10 cellular contexts compared by ENCODE assay signal in genomic region chr12:102480401-102480800, GRCh38. TPM values are rescaled to one million over a fixed set of nuclear protein-coding genes. Genes with fewer than 3 reads are reported as not detected.
A peak's percentile ranks its signal among the peaks of the same experiment; 100 is the strongest.
DNase-seq lines count a peak whose midpoint lies in the region; ATAC-seq and TF ChIP-seq lines count a peak whose summit lies in the region.
"Had no signal": no experiment of that assay in that cellular context is flagged by ENCODE, and none has a peak within 500 bp of the region (broad histone marks: within the 10 kb centered on the region; RNA-seq: fewer than 3 reads in every experiment).

TSS of gene IGF1 (minus strand) at chr12:102480563. CDS start at chr12:102480381, 182 bp downstream.

- peaks cover 5% of the 10 kb centered on the region for H3K36me3 Mint-ChIP-seq in activated CD8-positive, alpha-beta T cell treated with anti-CD3 and anti-CD28 coated beads, Interleukin-2, amount 10 ng/mL, durations not matched to agents 7 days and 5 days (ENCODE audit: low read depth)

- CTCF ChIA-PET in activated CD8-positive, alpha-beta T cell treated with anti-CD3 and anti-CD28 coated beads, Interleukin-2, amount 10 ng/mL, durations not matched to agents 7 days and 5 days (lab: Charles Lee), result interaction anchor here (3.2 kb wide), 1 partner anchor 59 kb away, joined by 9 read pairs; no protein-coding TSS in a partner anchor

- DNase-seq in AG08395 (ENCODE audit: low spot score) (peak; percentile 41), MV-4-11 (lab: John Stamatoyannopoulos, UW) (peak; percentile 84), dorsolateral prefrontal cortex (no peak), mucosa of gallbladder (ENCODE audit: low spot score) (no peak), SHP77 (lab: John Stamatoyannopoulos, UW) (no peak)
- DNase-seq in activated CD8-positive, alpha-beta T cell treated with anti-CD3 and anti-CD28 coated beads, Interleukin-2, amount 10 ng/mL, durations not matched to agents 7 days and 5 days, result no peak
- DNase-seq in activated effector memory CD4-positive, alpha-beta T cell treated with Interleukin-2 at 50 U/mL for 16 hours, result no peak
- DNase-seq: activated CD4-positive, alpha-beta T cell treated with anti-CD3 and anti-CD28 coated beads for 1 hour; stimulated activated naive CD8-positive, alpha-beta T cell treated with anti-CD3 and anti-CD28 coated beads, Interleukin-15, amount 100 ng/mL, for 72 hours had no signal

- no peak within 1 kb of the TSS for H3K27ac Mint-ChIP-seq in activated CD8-positive, alpha-beta T cell treated with anti-CD3 and anti-CD28 coated beads, Interleukin-2, amount 10 ng/mL, durations not matched to agents 7 days and 5 days
- H3K27ac Mint-ChIP-seq: stimulated activated naive CD8-positive, alpha-beta T cell treated with anti-CD3 and anti-CD28 coated beads, Interleukin-15, amount 100 ng/mL, for 72 hours had no signal

- POLR2A ChIA-PET in activated CD8-positive, alpha-beta T cell treated with anti-CD3 and anti-CD28 coated beads, Interleukin-2, amount 10 ng/mL, durations not matched to agents 7 days and 5 days (lab: Charles Lee), result interaction anchor here (0.7 kb wide), 1 partner anchor 765 kb away, joined by 3 read pairs; no protein-coding TSS in a partner anchor

- ATAC-seq in activated CD8-positive, alpha-beta T cell treated with anti-CD3 and anti-CD28 coated beads, Interleukin-2, amount 10 ng/mL, durations not matched to agents 7 days and 5 days, result no peak
- no peak for ATAC-seq in HG03378 (IDR thresholded peaks at IDR 0.05; ENCODE audit: unreplicated experiment)
- ATAC-seq: stimulated activated naive CD8-positive, alpha-beta T cell treated with anti-CD3 and anti-CD28 coated beads, Interleukin-15, amount 100 ng/mL, for 72 hours had no signal

- peak in 16 of 56 donors; percentile 5 to 32 (median 17) for TF ChIP-seq CTCF in dorsolateral prefrontal cortex (IDR thresholded peaks at IDR 0.05 in 54 of 56, conservative IDR thresholded peaks at IDR 0.05 in 2 of 56; ENCODE audit: low read depth in 1 of 56, partially characterized antibody in 56 of 56)

- intact Hi-C loops in dorsolateral prefrontal cortex (cut with DNase I), result loop anchor here (10.0 kb wide), 2 partner anchors 316 to 536 kb away; no protein-coding TSS in a partner anchor

- peak within 1 kb of the TSS in 56 of 59 donors; percentile 1 to 61 (median 40) for H3K4me3 ChIP-seq in dorsolateral prefrontal cortex

- peak within 1 kb of the TSS in 22 of 59 donors; percentile 1 to 61 (median 34) for H3K27ac ChIP-seq in dorsolateral prefrontal cortex

- peaks cover 0 to 29% (median 3%) of the 10 kb centered on the region in 45 donors for H3K27me3 ChIP-seq in dorsolateral prefrontal cortex

- peaks cover 45% of the 10 kb centered on the region for H3K4me1 Mint-ChIP-seq in activated CD8-positive, alpha-beta T cell treated with anti-CD3 and anti-CD28 coated beads, Interleukin-2, amount 10 ng/mL, durations not matched to agents 7 days and 5 days (ENCODE audit: low read depth)
- H3K4me1 Mint-ChIP-seq: stimulated activated naive CD8-positive, alpha-beta T cell treated with anti-CD3 and anti-CD28 coated beads, Interleukin-15, amount 100 ng/mL, for 72 hours had no signal

- no peaks in the 10 kb centered on the region for H3K9me3 Mint-ChIP-seq in activated CD8-positive, alpha-beta T cell treated with anti-CD3 and anti-CD28 coated beads, Interleukin-2, amount 10 ng/mL, durations not matched to agents 7 days and 5 days (ENCODE audit: insufficient read depth)
- H3K9me3 Mint-ChIP-seq: stimulated activated naive CD8-positive, alpha-beta T cell treated with anti-CD3 and anti-CD28 coated beads, Interleukin-15, amount 100 ng/mL, for 72 hours had no signal

- no peaks in the 10 kb centered on the region for H3K27me3 Mint-ChIP-seq in activated CD8-positive, alpha-beta T cell treated with anti-CD3 and anti-CD28 coated beads, Interleukin-2, amount 10 ng/mL, durations not matched to agents 7 days and 5 days (ENCODE audit: low read depth)
- H3K27me3 Mint-ChIP-seq: stimulated activated naive CD8-positive, alpha-beta T cell treated with anti-CD3 and anti-CD28 coated beads, Interleukin-15, amount 100 ng/mL, for 72 hours had no signal

- H3K4me3 Mint-ChIP-seq in activated CD8-positive, alpha-beta T cell treated with anti-CD3 and anti-CD28 coated beads, Interleukin-2, amount 10 ng/mL, durations not matched to agents 7 days and 5 days, result no peak within 1 kb of the TSS
- H3K4me3 Mint-ChIP-seq: stimulated activated naive CD8-positive, alpha-beta T cell treated with anti-CD3 and anti-CD28 coated beads, Interleukin-15, amount 100 ng/mL, for 72 hours had no signal

RNA-seq across cellular contexts. Expression of gene IGF1, which starts in this region (rescaled TPM):
- total RNA-seq in dorsolateral prefrontal cortex, result 10 to 100 TPM in 4 of 120 experiments, 1 to 10 TPM in 115, under 1 TPM in 1; 0.76 to 18.7 (median 4.0) TPM
- 12.0 TPM for total RNA-seq in mucosa of gallbladder
- 1 to 10 TPM in 1 of 2 experiments, under 1 TPM in 1; 0.52 to 1.2 TPM for total RNA-seq in activated CD8-positive, alpha-beta T cell treated with anti-CD3 and anti-CD28 coated beads, Interleukin-2, amount 10 ng/mL, durations not matched to agents 7 days and 5 days

Comparison
In these comparisons a context has a peak if more than half of its experiments do, and no peak if none do; other contexts are left out.
1. DNase-seq: peak in AG08395 (single experiment) and MV-4-11 (single experiment); none in dorsolateral prefrontal cortex (0 of 10), mucosa of gallbladder (single experiment), activated CD8-positive, alpha-beta T cell treated with anti-CD3 and anti-CD28 coated beads, Interleukin-2, amount 10 ng/mL, durations not matched to agents 7 days and 5 days (single experiment), SHP77 (0 of 2) and activated effector memory CD4-positive, alpha-beta T cell treated with Interleukin-2 at 50 U/mL for 16 hours (single experiment).